Comparison of ENCODE assay signal across 11 cellular contexts in genomic region chr10:17003666-17004065, GRCh38.
A peak's percentile ranks its signal among the peaks of the same experiment; 100 is the strongest.
DNase-seq lines count a peak whose midpoint lies in the region; ATAC-seq, FAIRE-seq and TF ChIP-seq lines count a peak whose summit lies in the region.
"Had no signal": no experiment of that assay in that cellular context is flagged by ENCODE, and none has a peak within 500 bp of the region (broad histone marks: within the 10 kb centered on the region; RNA-seq: fewer than 3 reads in every experiment).

No MANE protein-coding gene starts in this region.

- peak overlapping the region; percentile 100 for H3K27ac Mint-ChIP-seq in astrocyte (ENCODE audit: unreplicated experiment)
- peak overlapping the region; percentile 61 to 98 (median 80) for H3K27ac Mint-ChIP-seq in naive thymus-derived CD4-positive, alpha-beta T cell

- TF ChIP-seq POLR2A in heart left ventricle (IDR thresholded peaks at IDR 0.05) (no peak), tibial nerve (IDR thresholded peaks at IDR 0.05) (no peak)

- peak overlapping the region in 7 of 12 donors; percentile 44 to 91 (median 78) for H3K27ac ChIP-seq in heart left ventricle
- peak overlapping the region; percentile 92 for H3K27ac ChIP-seq in astrocyte (ENCODE audit: low read depth, low read length)
- H3K27ac ChIP-seq in naive thymus-derived CD4-positive, alpha-beta T cell (ENCODE audit: low read depth, low read length), result no peak overlapping the region
- H3K27ac ChIP-seq in tibial nerve, result peak overlapping the region; percentile 76 to 98 (median 86)
- H3K27ac ChIP-seq: neutrophil, SJCRH30 had no signal

- CTCF ChIA-PET in naive thymus-derived CD4-positive, alpha-beta T cell (lab: Charles Lee), result no interaction called here

- 77 to 86% (median 83%) methylated on average over 5 of the region's 5 CpGs for WGBS in heart left ventricle, 4 donors
- WGBS in tibial nerve, 2 donors, result 73 to 75% methylated on average over 5 of the region's 5 CpGs

- H3K9me3 Mint-ChIP-seq in astrocyte (ENCODE audit: unreplicated experiment), result peaks cover 14% of the 10 kb centered on the region
- peaks cover 0 to 3% (median 0%) of the 10 kb centered on the region in 11 donors for H3K9me3 Mint-ChIP-seq in naive thymus-derived CD4-positive, alpha-beta T cell

- POLR2A ChIA-PET in naive thymus-derived CD4-positive, alpha-beta T cell (lab: Charles Lee), result interaction anchor here (0.6 to 0.9 kb wide), 2 partner anchors 75 to 225 kb away, joined by 3 read pairs; partner anchors contain the start of gene VIM

- H3K9me3 ChIP-seq in heart left ventricle (peaks cover 0 to 14% (median 0%) of the 10 kb centered on the region in 12 donors), astrocyte (ENCODE audit: insufficient read depth, low read depth, low read length) (no peaks in the 10 kb centered on the region), tibial nerve (no peaks in the 10 kb centered on the region)
- H3K9me3 ChIP-seq in naive thymus-derived CD4-positive, alpha-beta T cell (ENCODE audit: control insufficient read depth in 2 of 3, low read length in 3 of 3), result no peaks in the 10 kb centered on the region
- H3K9me3 ChIP-seq: neutrophil, SJCRH30 had no signal

- H4K20me1 ChIP-seq in astrocyte (ENCODE audit: insufficient read depth, low read length), result no peaks in the 10 kb centered on the region

- H3K4me1 ChIP-seq in heart left ventricle (peaks cover 0 to 68% (median 24%) of the 10 kb centered on the region in 12 donors), astrocyte (ENCODE audit: insufficient read depth, low read length) (peaks cover 63% of the 10 kb centered on the region), tibial nerve (peaks cover 0 to 88% (median 52%) of the 10 kb centered on the region in 4 donors)
- H3K4me1 ChIP-seq in naive thymus-derived CD4-positive, alpha-beta T cell (ENCODE audit: control insufficient read depth in 2 of 2, insufficient read depth in 2 of 2, low read length in 2 of 2), result peaks cover 20 to 45% of the 10 kb centered on the region in 2 donors

- peak overlapping the region; percentile 1 for H3K4me2 ChIP-seq in astrocyte (ENCODE audit: low read length)

- ATAC-seq in heart left ventricle (no peak), left ventricle myocardium superior (no peak), esophagus mucosa (no peak)
- no peak for ATAC-seq in naive thymus-derived CD4-positive, alpha-beta T cell

- no peak overlapping the region for H3K4me3 Mint-ChIP-seq in astrocyte (ENCODE audit: unreplicated experiment)
- H3K4me3 Mint-ChIP-seq in naive thymus-derived CD4-positive, alpha-beta T cell, result peak overlapping the region in 8 of 10 donors; percentile 14 to 72 (median 51)

- intact Hi-C loops in heart left ventricle (cut with DNase I), result loop anchor here in 3 of 10 donors (5.0 to 10.0 kb wide), 3 partner anchors 109 to 229 kb away; partner anchors contain the start of gene VIM (in 1 of the 3)
- intact Hi-C loops in left ventricle myocardium superior (cut with micrococcal nuclease), result no loop called here
- intact Hi-C loops in naive thymus-derived CD4-positive, alpha-beta T cell (cut with micrococcal nuclease), result loop anchor here (1.0 to 5.0 kb wide), 7 partner anchors 20 to 425 kb away; partner anchors contain the start of genes TRDMT1 (in 1 of the 2) and VIM (in 1 of the 2)

- no peak for DNase-seq in heart left ventricle
- DNase-seq in left ventricle myocardium superior, result no peak
- DNase-seq in astrocyte (ENCODE audit: low read depth), result no peak
- DNase-seq in naive thymus-derived CD4-positive, alpha-beta T cell, result no peak
- no peak for DNase-seq in tibial nerve (ENCODE audit: low spot score in 2 of 2)
- DNase-seq in inferior parietal cortex (ENCODE audit: extremely low spot score), result no peak
- DNase-seq in NCI-H1694 (lab: John Stamatoyannopoulos, UW), result no peak
- DNase-seq: NCI-H510A, SJCRH30 had no signal

- no peak for TF ChIP-seq CTCF in heart left ventricle (IDR thresholded peaks at IDR 0.05)
- TF ChIP-seq CTCF in astrocyte (IDR thresholded peaks at IDR 0.05; ENCODE audit: insufficient read depth, low read depth, low read length), result no peak
- no peak for TF ChIP-seq CTCF in tibial nerve (IDR thresholded peaks at IDR 0.05)

- peaks cover 69% of the 10 kb centered on the region for H3K4me1 Mint-ChIP-seq in astrocyte (ENCODE audit: low read depth, unreplicated experiment)
- peaks cover 23 to 85% (median 72%) of the 10 kb centered on the region in 7 donors for H3K4me1 Mint-ChIP-seq in naive thymus-derived CD4-positive, alpha-beta T cell

- H3K4me3 ChIP-seq in heart left ventricle (no peak overlapping the region), astrocyte (ENCODE audit: insufficient read depth, low read depth, low read length) (no peak overlapping the region), tibial nerve (no peak overlapping the region)
- H3K4me3 ChIP-seq in naive thymus-derived CD4-positive, alpha-beta T cell (ENCODE audit: low read length), result no peak overlapping the region
- H3K4me3 ChIP-seq: SJCRH30 had no signal

- H3K36me3 Mint-ChIP-seq in astrocyte (ENCODE audit: low read depth, unreplicated experiment), result peaks cover 4% of the 10 kb centered on the region
- peaks cover 0 to 3% (median 0%) of the 10 kb centered on the region in 5 donors for H3K36me3 Mint-ChIP-seq in naive thymus-derived CD4-positive, alpha-beta T cell

- no peaks in the 10 kb centered on the region for H3K27me3 Mint-ChIP-seq in astrocyte (ENCODE audit: low read depth, unreplicated experiment)
- peaks cover 0 to 63% (median 0%) of the 10 kb centered on the region in 5 donors for H3K27me3 Mint-ChIP-seq in naive thymus-derived CD4-positive, alpha-beta T cell

- peak; percentile 39 for FAIRE-seq in astrocyte (lab: Jason Lieb, UNC)

- no peak for TF ChIP-seq EP300 in tibial nerve (IDR thresholded peaks at IDR 0.05)

- H3K36me3 ChIP-seq in heart left ventricle (no peaks in the 10 kb centered on the region), astrocyte (ENCODE audit: insufficient read depth, low read length) (no peaks in the 10 kb centered on the region), tibial nerve (no peaks in the 10 kb centered on the region)
- H3K36me3 ChIP-seq in naive thymus-derived CD4-positive, alpha-beta T cell (ENCODE audit: control insufficient read depth in 2 of 3, insufficient read depth in 3 of 3, low read length in 3 of 3), result no peaks in the 10 kb centered on the region
- H3K36me3 ChIP-seq: neutrophil, SJCRH30 had no signal

- H3K9ac ChIP-seq in astrocyte (ENCODE audit: low read length), result peak overlapping the region; percentile 80

- no peak overlapping the region for H2AFZ ChIP-seq in astrocyte (ENCODE audit: low read depth, low read length)

- no peaks in the 10 kb centered on the region for H3K79me2 ChIP-seq in astrocyte (ENCODE audit: insufficient read depth, low read length)

- H3K27me3 ChIP-seq in heart left ventricle, result no peaks in the 10 kb centered on the region
- H3K27me3 ChIP-seq in astrocyte (ENCODE audit: insufficient read depth, low read length), result no peaks in the 10 kb centered on the region
- H3K27me3 ChIP-seq in naive thymus-derived CD4-positive, alpha-beta T cell (ENCODE audit: control insufficient read depth in 2 of 2, insufficient read depth in 2 of 2, low read length in 2 of 2), result no peaks in the 10 kb centered on the region
- no peaks in the 10 kb centered on the region for H3K27me3 ChIP-seq in tibial nerve
- H3K27me3 ChIP-seq: SJCRH30 had no signal
